Comparison of ENCODE assay signal across 6 cellular contexts in the genomic region with DNA sequence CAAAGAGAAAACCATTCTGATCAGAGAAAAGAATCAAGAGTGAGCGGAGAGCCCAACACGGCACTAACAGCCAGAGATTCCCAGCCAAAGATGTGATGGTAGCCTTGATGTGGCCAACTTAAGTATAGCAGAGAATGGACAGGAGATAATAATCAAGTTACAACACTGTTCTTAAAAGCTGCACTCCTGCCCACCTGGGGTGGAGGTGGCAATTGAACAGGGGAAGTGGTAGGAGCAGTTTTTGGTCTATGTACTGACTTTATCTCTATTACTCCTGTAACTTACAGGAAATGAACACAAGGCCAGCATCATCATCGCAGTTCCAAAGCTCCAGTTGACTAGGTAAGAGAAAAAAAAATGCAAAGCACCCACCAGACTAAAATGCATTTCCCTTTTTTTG.
DNase-seq lines count a peak whose midpoint lies in the region; ATAC-seq and TF ChIP-seq lines count a peak whose summit lies in the region.
"Not testable (repeated sequence)": the region's sequence is repeated elsewhere in the genome, so short reads cannot be mapped to it uniquely, and the experiment has no call there.

No MANE protein-coding gene starts in this region.

- DNase-seq in DND-41; WTC11 (ENCODE audit: low spot score); activated CD4-positive, alpha-beta T cell treated with anti-CD3 and anti-CD28 coated beads for 36 hours; activated naive CD8-positive, alpha-beta T cell treated with anti-CD3 and anti-CD28 coated beads, Interleukin-2, amount 10 ng/mL, durations not matched to agents 7 days and 5 days; memory B cell (ENCODE audit: low spot score in 2 of 2): not testable (repeated sequence)

- not testable (repeated sequence) for H3K27ac ChIP-seq in DND-41 (ENCODE audit: low read length)
- H3K27ac ChIP-seq in KOPT-K1 (ENCODE audit: low read depth, low read length, poor library complexity, severe bottlenecking), result peak overlapping the region; percentile 23

- intact Hi-C loops in activated CD4-positive, alpha-beta T cell treated with anti-CD3 and anti-CD28 coated beads for 36 hours (cut with DNase I, micrococcal nuclease), result not testable (repeated sequence)

- not testable (repeated sequence) for H2AFZ ChIP-seq in DND-41 (ENCODE audit: low read depth, low read length)

- H3K36me3 Mint-ChIP-seq in WTC11; activated CD4-positive, alpha-beta T cell treated with anti-CD3 and anti-CD28 coated beads for 36 hours (ENCODE audit: low read depth); activated naive CD8-positive, alpha-beta T cell treated with anti-CD3 and anti-CD28 coated beads, Interleukin-2, amount 10 ng/mL, durations not matched to agents 7 days and 5 days; memory B cell: not testable (repeated sequence)

- CTCF ChIA-PET in WTC11 (lab: Charles Lee); activated CD4-positive, alpha-beta T cell treated with anti-CD3 and anti-CD28 coated beads for 36 hours (lab: Charles Lee): not testable (repeated sequence)

- H3K4me1 Mint-ChIP-seq in WTC11; activated CD4-positive, alpha-beta T cell treated with anti-CD3 and anti-CD28 coated beads for 36 hours; activated naive CD8-positive, alpha-beta T cell treated with anti-CD3 and anti-CD28 coated beads, Interleukin-2, amount 10 ng/mL, durations not matched to agents 7 days and 5 days; memory B cell: not testable (repeated sequence)

- H4K20me1 ChIP-seq in DND-41 (ENCODE audit: insufficient read depth, low read length), result not testable (repeated sequence)

- H3K27me3 Mint-ChIP-seq in WTC11 (ENCODE audit: low read depth); activated CD4-positive, alpha-beta T cell treated with anti-CD3 and anti-CD28 coated beads for 36 hours; activated naive CD8-positive, alpha-beta T cell treated with anti-CD3 and anti-CD28 coated beads, Interleukin-2, amount 10 ng/mL, durations not matched to agents 7 days and 5 days; memory B cell: not testable (repeated sequence)

- ATAC-seq in DND-41 (ENCODE audit: insufficient read depth, low read depth) (peak; percentile 93), WTC11 (peak; percentile 28), memory B cell (ENCODE audit: low read depth) (peak; percentile 29)
- peak; percentile 51 for ATAC-seq in activated CD4-positive, alpha-beta T cell treated with anti-CD3 and anti-CD28 coated beads for 36 hours
- ATAC-seq in activated naive CD8-positive, alpha-beta T cell treated with anti-CD3 and anti-CD28 coated beads, Interleukin-2, amount 10 ng/mL, durations not matched to agents 7 days and 5 days (ENCODE audit: low read depth), result peak; percentile 47

- H3K9ac ChIP-seq in DND-41 (ENCODE audit: low read depth, low read length), result not testable (repeated sequence)

- not testable (repeated sequence) for H3K4me1 ChIP-seq in DND-41 (ENCODE audit: insufficient read depth, low read length)

- H3K4me2 ChIP-seq in DND-41 (ENCODE audit: insufficient read depth, low read length), result not testable (repeated sequence)

- not testable (repeated sequence) for H3K4me3 Mint-ChIP-seq in WTC11; activated CD4-positive, alpha-beta T cell treated with anti-CD3 and anti-CD28 coated beads for 36 hours; activated naive CD8-positive, alpha-beta T cell treated with anti-CD3 and anti-CD28 coated beads, Interleukin-2, amount 10 ng/mL, durations not matched to agents 7 days and 5 days; memory B cell

- H3K79me2 ChIP-seq in DND-41 (ENCODE audit: insufficient read depth, low read length), result not testable (repeated sequence)

- H3K27ac Mint-ChIP-seq in WTC11; activated CD4-positive, alpha-beta T cell treated with anti-CD3 and anti-CD28 coated beads for 36 hours; activated naive CD8-positive, alpha-beta T cell treated with anti-CD3 and anti-CD28 coated beads, Interleukin-2, amount 10 ng/mL, durations not matched to agents 7 days and 5 days; memory B cell: not testable (repeated sequence)

- POLR2A ChIA-PET in WTC11 (lab: Charles Lee); activated CD4-positive, alpha-beta T cell treated with anti-CD3 and anti-CD28 coated beads for 36 hours (lab: Charles Lee); activated naive CD8-positive, alpha-beta T cell treated with anti-CD3 and anti-CD28 coated beads, Interleukin-2, amount 10 ng/mL, durations not matched to agents 7 days and 5 days (lab: Charles Lee): not testable (repeated sequence)

- not testable (repeated sequence) for H3K27me3 ChIP-seq in DND-41 (ENCODE audit: insufficient read depth, low read length, poor library complexity)

- H3K9me3 ChIP-seq in DND-41 (ENCODE audit: insufficient read depth, low read length, severe bottlenecking); KOPT-K1 (ENCODE audit: insufficient read depth, low read length, poor library complexity, severe bottlenecking): not testable (repeated sequence)

- H3K4me3 ChIP-seq in DND-41 (ENCODE audit: low read depth in 1 of 2, low read length in 2 of 2), result not testable (repeated sequence)

- H3K9me3 Mint-ChIP-seq in WTC11; activated CD4-positive, alpha-beta T cell treated with anti-CD3 and anti-CD28 coated beads for 36 hours (ENCODE audit: low read depth); activated naive CD8-positive, alpha-beta T cell treated with anti-CD3 and anti-CD28 coated beads, Interleukin-2, amount 10 ng/mL, durations not matched to agents 7 days and 5 days; memory B cell: not testable (repeated sequence)

- not testable (repeated sequence) for H3K36me3 ChIP-seq in DND-41 (ENCODE audit: insufficient read depth, low read length); KOPT-K1 (ENCODE audit: insufficient read depth, low read length)

- not testable (repeated sequence) for TF ChIP-seq CTCF in DND-41 (IDR thresholded peaks at IDR 0.05; ENCODE audit: borderline replicate concordance, extremely low read depth, low read length, poor library complexity, severe bottlenecking); WTC11 (IDR thresholded peaks at IDR 0.05)

Comparison
In these comparisons a context has a peak if more than half of its experiments do, and no peak if none do; other contexts are left out.
1. ATAC-seq: peak in every context shown above with its lines; median percentile 93 in DND-41; 51 in activated CD4-positive, alpha-beta T cell treated with anti-CD3 and anti-CD28 coated beads for 36 hours; 47 in activated naive CD8-positive, alpha-beta T cell treated with anti-CD3 and anti-CD28 coated beads, Interleukin-2, amount 10 ng/mL, durations not matched to agents 7 days and 5 days; 29 in memory B cell; 28 in WTC11.